16 cellular contexts compared by ENCODE assay signal in the genomic region with DNA sequence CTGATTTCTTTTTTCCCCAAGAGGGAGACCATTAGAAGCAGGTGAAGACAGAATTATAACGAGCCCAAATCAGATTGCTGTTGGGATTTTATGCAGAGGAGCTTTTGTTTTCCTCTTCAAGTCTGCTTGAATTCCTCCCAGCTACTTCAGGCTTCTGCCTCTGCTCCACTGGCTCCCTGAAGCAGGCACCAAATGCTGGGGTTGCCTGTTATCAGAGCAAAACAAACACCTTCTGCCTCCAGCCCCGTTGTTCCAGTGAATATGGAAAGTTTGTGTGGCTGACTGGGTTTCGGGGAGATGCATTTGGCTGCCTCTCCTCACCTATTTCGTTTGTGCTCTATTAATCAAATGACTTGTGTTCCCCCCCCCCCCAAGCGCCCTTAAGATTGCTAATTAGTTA.
"Had no signal": no experiment of that assay in that cellular context is flagged by ENCODE, and none has a peak within 500 bp of the region (broad histone marks: within the 10 kb centered on the region; RNA-seq: fewer than 3 reads in every experiment).

No MANE protein-coding gene starts in this region.

- H3K27me3 ChIP-seq: SJSA1 had no signal

- H3K4me3 ChIP-seq: SJSA1, SK-N-MC had no signal

- DNase-seq: IMR-90, MV-4-11, NCI-H1048, NCI-H1694 treated with DMSO at 0.1 percent for 48 hours, NCI-H1930, NCI-H2107, NCI-H226, NCI-H446, NCI-H510A treated with DMSO at 0.1 percent for 48 hours, NCI-H82, Right ventricle myocardium superior, RPMI8226, SIG-M5, T-helper 2 cell had no signal

- H3K27ac ChIP-seq: SJSA1, SK-N-MC had no signal

- H3K9me3 ChIP-seq: SJSA1 had no signal

- H3K36me3 ChIP-seq: SJSA1 had no signal

- H3K4me1 ChIP-seq: SJSA1 had no signal
